ENCODE assay signal across 11 cellular contexts in genomic region chr11:64088159-64089026, GRCh38. TPM values are rescaled to one million over a fixed set of nuclear protein-coding genes. Genes with fewer than 3 reads are reported as not detected.
DNase-seq lines count a peak whose midpoint lies in the region; ATAC-seq and TF ChIP-seq lines count a peak whose summit lies in the region.
"Had no signal": no experiment of that assay in that cellular context is flagged by ENCODE, and none has a peak within 500 bp of the region (broad histone marks: within the 10 kb centered on the region; RNA-seq: fewer than 3 reads in every experiment).

No MANE protein-coding gene starts in this region.

- CTCF ChIA-PET in BJ (lab: Yijun Ruan, JAX), result interaction anchor here (1.4 kb wide), 1 partner anchor 60 kb away, joined by 4 read pairs; no protein-coding TSS in a partner anchor

- ATAC-seq in GM21423 (IDR thresholded peaks at IDR 0.05; ENCODE audit: unreplicated experiment), result no peak
- no peak for ATAC-seq in GM19035 (IDR thresholded peaks at IDR 0.05; ENCODE audit: unreplicated experiment)

- DNase-seq in BJ (ENCODE audit: low read depth), result no peak
- DNase-seq in GM13977 (ENCODE audit: low spot score), result no peak
- DNase-seq in SK-MEL-5 (ENCODE audit: low read depth, low spot score), result peak; percentile 26
- DNase-seq in iPS DF 19.7 (ENCODE audit: low read depth, low spot score), result peak; percentile 64
- no peak for DNase-seq in activated CD4-positive, CD25-positive, alpha-beta regulatory T cell (lab: John Stamatoyannopoulos, UW)
- DNase-seq in stimulated activated naive CD4-positive, alpha-beta T cell treated with Interleukin-2 at 50 U/mL for 16 hours (lab: John Stamatoyannopoulos, UW), result no peak
- DNase-seq: kidney glomerular epithelial cell; stimulated activated CD4-positive, alpha-beta T cell treated with anti-CD3 and anti-CD28 coated beads, Interleukin-4, amount 100 ng/mL, for 24 hours had no signal

- TF ChIP-seq CTCF in BJ (IDR thresholded peaks at IDR 0.05; ENCODE audit: insufficient read depth, low read depth, low read length), result peak; percentile 25; the same call in 1 of the 2 replicates
- TF ChIP-seq CTCF in GM13977 (IDR thresholded peaks at IDR 0.05; ENCODE audit: extremely low read depth, insufficient read depth, missing control alignments), result peak; percentile 29

- POLR2A ChIA-PET in BJ (lab: Charles Lee), result no interaction called here

- in situ Hi-C loops in GM13977 (cut with MboI; ENCODE audit: low pct_unique_long_range_greater_than_20kb, low sequenced_read_pairs, unreplicated experiment), result no loop called here
- in situ Hi-C loops in SK-MEL-5 (cut with HindIII; ENCODE audit: low pct_unique_long_range_greater_than_20kb, low sequenced_read_pairs), result no loop called here

- no peaks in the 10 kb centered on the region for H3K36me3 ChIP-seq in BJ (ENCODE audit: control insufficient read depth, insufficient read depth, low read length)

- no peak overlapping the region for H3K4me3 ChIP-seq in BJ (ENCODE audit: low read depth, low read length)

- H3K27me3 ChIP-seq in BJ (ENCODE audit: control insufficient read depth, insufficient read depth, low read length), result no peaks in the 10 kb centered on the region

RNA-seq across cellular contexts. Expression of gene FLRT1, which starts 52.7 kb away (rescaled TPM):
- 0.32 and 0.42 TPM in 2 replicates for polyA plus RNA-seq in BJ (2011; rRNA removed)
- 0.46 and 0.52 TPM in 2 replicates for polyA minus RNA-seq in BJ (2011; rRNA and poly(A)+ RNA removed)
- total RNA-seq in SK-MEL-5 (2014; rRNA removed; shearing (Covaris generic)), result not detected in 2 replicates
- 0.02 TPM in 1 of 2 replicates, not detected in the other for polyA plus RNA-seq in SK-MEL-5 (2015; cell fraction: cytosol; rRNA removed)
- not detected in 2 replicates for polyA plus RNA-seq in SK-MEL-5 (2015; cell fraction: nucleus; rRNA removed)
- total RNA-seq: T-helper 1 cell treated with Interleukin-12 subunit alpha and Interleukin-12 subunit beta and Interleukin-4 antibody, amounts not matched to agents 30 ng/mL and 1 ng/mL, for 36 hours had no signal

Comparison
In these comparisons a context has a peak if more than half of its experiments do, and no peak if none do; other contexts are left out.
1. DNase-seq: peak in SK-MEL-5 (single experiment) and iPS DF 19.7 (single experiment); none in BJ (single experiment), GM13977 (single experiment), activated CD4-positive, CD25-positive, alpha-beta regulatory T cell (0 of 4) and stimulated activated naive CD4-positive, alpha-beta T cell treated with Interleukin-2 at 50 U/mL for 16 hours (single experiment).